Comparison of ENCODE assay signal across 10 cellular contexts in genomic region chr6:111683749-111684267, GRCh38.
DNase-seq lines count a peak whose midpoint lies in the region; ATAC-seq, FAIRE-seq and TF ChIP-seq lines count a peak whose summit lies in the region.
"Had no signal": no experiment of that assay in that cellular context is flagged by ENCODE, and none has a peak within 500 bp of the region (broad histone marks: within the 10 kb centered on the region; RNA-seq: fewer than 3 reads in every experiment).

No MANE protein-coding gene starts in this region.

- no peak for TF ChIP-seq POLR2A in breast epithelium (IDR thresholded peaks at IDR 0.05)

- no peaks in the 10 kb centered on the region for H3K4me1 ChIP-seq in breast epithelium

- no peak for TF ChIP-seq CTCF in breast epithelium (IDR thresholded peaks at IDR 0.05)

- intact Hi-C loops in breast epithelium (cut with DNase I; ENCODE audit: low total_unique reads): no loop called here

- no peaks in the 10 kb centered on the region for H3K27me3 ChIP-seq in breast epithelium

- FAIRE-seq in GM19239 (lab: Jason Lieb, UNC): no peak

- H3K9me3 ChIP-seq in breast epithelium: no peaks in the 10 kb centered on the region

- peak overlapping the region; percentile 86 to 95 for H3K27ac ChIP-seq in breast epithelium
- H3K27ac ChIP-seq: VCaP had no signal

- DNase-seq in HS-5 (ENCODE audit: low read depth): peak; percentile 20
- peak in 1 of 2 donors; percentile 39 for DNase-seq in breast epithelium (ENCODE audit: low spot score in 2 of 2)
- peak; percentile 40 for DNase-seq in kidney tubule cell (ENCODE audit: low spot score)
- peak; percentile 95 for DNase-seq in stromal cell of bone marrow (ENCODE audit: low read depth)
- no peak for DNase-seq in GM19239 (ENCODE audit: insufficient read length, low spot score)
- no peak for DNase-seq in midbrain (lab: John Stamatoyannopoulos, UW)
- DNase-seq: foreskin melanocyte, NCI-H1092 had no signal

- H3K36me3 ChIP-seq in breast epithelium: no peaks in the 10 kb centered on the region

- ATAC-seq in GM19023 (IDR thresholded peaks at IDR 0.05; ENCODE audit: unreplicated experiment): no peak

- no peak overlapping the region for H3K4me3 ChIP-seq in breast epithelium

Comparison
In these comparisons a context has a peak if more than half of its experiments do, and no peak if none do; other contexts are left out.
1. DNase-seq: peak in HS-5 (single experiment), kidney tubule cell (single experiment) and stromal cell of bone marrow (single experiment); none in GM19239 (single experiment) and midbrain (single experiment).